Comparison of ENCODE assay signal across 8 cellular contexts in genomic region chr5:109692011-109692410, GRCh38. TPM values are rescaled to one million over a fixed set of nuclear protein-coding genes. Genes with fewer than 3 reads are reported as not detected.
DNase-seq lines count a peak whose midpoint lies in the region; ATAC-seq and TF ChIP-seq lines count a peak whose summit lies in the region.

No MANE protein-coding gene starts in this region.

- dilution Hi-C loops in mammary epithelial cell (cut with HindIII; ENCODE audit: low sequenced_read_pairs), result no loop called here

- H3K9me3 Mint-ChIP-seq in naive thymus-derived CD4-positive, alpha-beta T cell, result peaks cover 0 to 7% (median 0%) of the 10 kb centered on the region in 11 donors

- peak overlapping the region; percentile 87 to 96 (median 94) for H3K4me3 Mint-ChIP-seq in naive thymus-derived CD4-positive, alpha-beta T cell

- H2AFZ ChIP-seq in mammary epithelial cell (ENCODE audit: low read depth, low read length), result no peak overlapping the region

- H3K9ac ChIP-seq in BLaER1 (peak overlapping the region; percentile 94; the same call in 1 of the 2 replicates), mammary epithelial cell (ENCODE audit: insufficient read depth, low read length) (no peak overlapping the region)

- H3K36me3 ChIP-seq in BLaER1 (0 out of 2 replicates have a peak, but pooled peaks cover 3% of the 10 kb centered on the region), KOPT-K1 (ENCODE audit: insufficient read depth, low read length) (no peaks in the 10 kb centered on the region; the same call in 1 of the 2 replicates), mammary epithelial cell (ENCODE audit: insufficient read depth, low read length) (no peaks in the 10 kb centered on the region)
- H3K36me3 ChIP-seq in naive thymus-derived CD4-positive, alpha-beta T cell (ENCODE audit: control insufficient read depth in 2 of 3, insufficient read depth in 3 of 3, low read length in 3 of 3), result peaks cover 0 to 11% (median 0%) of the 10 kb centered on the region in 3 experiments

- intact Hi-C loops in mammary epithelial cell (cut with micrococcal nuclease), result loop anchor here (5.0 kb wide), 2 partner anchors 100 to 135 kb away; no protein-coding TSS in a partner anchor
- intact Hi-C loops in naive thymus-derived CD4-positive, alpha-beta T cell (cut with micrococcal nuclease), result loop anchor here (5.0 to 10.0 kb wide), 7 partner anchors 35 to 1540 kb away; partner anchors contain the start of gene CAMK4 (in 1 of the 2)

- H3K27ac ChIP-seq in BLaER1 (no peak overlapping the region), KOPT-K1 (ENCODE audit: low read depth, low read length, poor library complexity, severe bottlenecking) (peak overlapping the region; percentile 7), mammary epithelial cell (ENCODE audit: insufficient read depth, low read depth, low read length) (no peak overlapping the region)
- H3K27ac ChIP-seq in naive thymus-derived CD4-positive, alpha-beta T cell (ENCODE audit: low read depth, low read length), result peak overlapping the region; percentile 93

- H3K9me3 ChIP-seq in BLaER1, result no peaks in the 10 kb centered on the region
- no peaks in the 10 kb centered on the region for H3K9me3 ChIP-seq in KOPT-K1 (ENCODE audit: insufficient read depth, low read length, poor library complexity, severe bottlenecking)
- peaks cover 3% of the 10 kb centered on the region for H3K9me3 ChIP-seq in mammary epithelial cell (replicated peaks; ENCODE audit: insufficient read depth, low read length)
- H3K9me3 ChIP-seq in naive thymus-derived CD4-positive, alpha-beta T cell (ENCODE audit: control insufficient read depth in 2 of 3, low read length in 3 of 3), result peaks cover 0 to 4% (median 0%) of the 10 kb centered on the region in 3 experiments

- H3K36me3 Mint-ChIP-seq in naive thymus-derived CD4-positive, alpha-beta T cell, result peaks cover 0 to 13% (median 5%) of the 10 kb centered on the region in 5 donors

- in situ Hi-C loops in mammary epithelial cell (cut with MboI; ENCODE audit: low sequenced_read_pairs in 2 of 2), result no loop called here

- POLR2A ChIA-PET in naive thymus-derived CD4-positive, alpha-beta T cell (lab: Charles Lee), result interaction anchor here (0.8 to 1.5 kb wide), 3 partner anchors 15 to 230 kb away, joined by 3 to 7 read pairs (median 3); no protein-coding TSS in a partner anchor

- peaks cover 35 to 63% (median 61%) of the 10 kb centered on the region in 7 donors for H3K4me1 Mint-ChIP-seq in naive thymus-derived CD4-positive, alpha-beta T cell

- DNase-seq in mammary epithelial cell (peak; percentile 24), NCI-H524 treated with DMSO at 0.1 percent for 48 hours (lab: John Stamatoyannopoulos, UW) (no peak), pons (ENCODE audit: low spot score) (no peak)
- no peak for DNase-seq in naive thymus-derived CD4-positive, alpha-beta T cell

- H3K4me1 ChIP-seq in BLaER1 (peaks cover 58% of the 10 kb centered on the region), mammary epithelial cell (ENCODE audit: insufficient read depth, low read length) (peaks cover 23% of the 10 kb centered on the region)
- peaks cover 36 to 37% of the 10 kb centered on the region in 2 donors for H3K4me1 ChIP-seq in naive thymus-derived CD4-positive, alpha-beta T cell (ENCODE audit: control insufficient read depth in 2 of 2, insufficient read depth in 2 of 2, low read length in 2 of 2)

- H4K20me1 ChIP-seq in BLaER1, result peaks cover 47% of the 10 kb centered on the region
- H4K20me1 ChIP-seq in mammary epithelial cell (ENCODE audit: insufficient read depth, low read length), result no peaks in the 10 kb centered on the region

- WGBS in mammary epithelial cell (ENCODE audit: low coverage, missing lambda C conversion rate), result 100% methylated on average over 1 of the region's 1 CpG

- peak overlapping the region; percentile 98 for H3K4me3 ChIP-seq in BLaER1
- peak overlapping the region; percentile 6 to 90 (median 86) for H3K4me3 ChIP-seq in mammary epithelial cell (replicated peaks in 1 of 3; ENCODE audit: insufficient read depth in 1 of 3, low read depth in 2 of 3, low read length in 3 of 3)
- peak overlapping the region; percentile 94 for H3K4me3 ChIP-seq in naive thymus-derived CD4-positive, alpha-beta T cell (ENCODE audit: low read length)

- peak overlapping the region; percentile 64 to 96 (median 88) for H3K27ac Mint-ChIP-seq in naive thymus-derived CD4-positive, alpha-beta T cell

- H3K79me2 ChIP-seq in mammary epithelial cell (ENCODE audit: insufficient read depth, low read length), result peaks cover 70% of the 10 kb centered on the region

- BruUV-seq in mammary epithelial cell (replicated peaks; lab: Mats Ljungman, UMichigan), result no TSS peak

- ATAC-seq in naive thymus-derived CD4-positive, alpha-beta T cell, result no peak
- ATAC-seq in HG03175 (IDR thresholded peaks at IDR 0.05; ENCODE audit: unreplicated experiment) (no peak), GM21390 (IDR thresholded peaks at IDR 0.05; ENCODE audit: unreplicated experiment) (no peak)

- CTCF ChIA-PET in mammary epithelial cell (lab: Charles Lee; ENCODE audit: low non-redundant PET), result no interaction called here
- CTCF ChIA-PET in naive thymus-derived CD4-positive, alpha-beta T cell (lab: Charles Lee), result interaction anchor here (0.6 to 0.7 kb wide), 2 partner anchors 49 to 96 kb away, joined by 3 read pairs; no protein-coding TSS in a partner anchor

- H3K27me3 ChIP-seq in BLaER1 (no peaks in the 10 kb centered on the region), mammary epithelial cell (ENCODE audit: insufficient read depth, low read length) (no peaks in the 10 kb centered on the region)
- no peaks in the 10 kb centered on the region for H3K27me3 ChIP-seq in naive thymus-derived CD4-positive, alpha-beta T cell (ENCODE audit: control insufficient read depth in 2 of 2, insufficient read depth in 2 of 2, low read length in 2 of 2)

- peak overlapping the region; percentile 80 for H3K4me2 ChIP-seq in BLaER1
- peak overlapping the region; percentile 86 for H3K4me2 ChIP-seq in mammary epithelial cell (ENCODE audit: insufficient read depth, low read depth, low read length)

- H3K27me3 Mint-ChIP-seq in naive thymus-derived CD4-positive, alpha-beta T cell, result no peaks in the 10 kb centered on the region

- TF ChIP-seq CTCF in mammary epithelial cell (conservative IDR thresholded peaks at IDR 0.05 in 1 of 2, IDR thresholded peaks at IDR 0.05 in 1 of 2; ENCODE audit: extremely low read depth in 1 of 2, insufficient read depth in 1 of 2, low read depth in 1 of 2, low read length in 2 of 2), result no peak

RNA-seq across cellular contexts. Expression of gene MAN2A1, which starts 2.3 kb away (rescaled TPM):
- 10 to 100 TPM; 54.4 to 97.4 TPM for total RNA-seq in mammary epithelial cell
- 17.9 TPM for polyA plus RNA-seq in mammary epithelial cell
- polyA minus RNA-seq in mammary epithelial cell, result 33.9 TPM
- total RNA-seq in naive thymus-derived CD4-positive, alpha-beta T cell, result 100 to 1,000 TPM in 1 of 5 experiments, 10 to 100 TPM in 4; 36.2 to 107 (median 68.6) TPM
- 10 to 100 TPM; 24.9 to 26.7 TPM for polyA plus RNA-seq in naive thymus-derived CD4-positive, alpha-beta T cell

Comparison
In these comparisons a context has a peak if more than half of its experiments do, and no peak if none do; other contexts are left out.
1. H3K27ac ChIP-seq: peak in KOPT-K1 (single experiment) and naive thymus-derived CD4-positive, alpha-beta T cell (single experiment); none in BLaER1 (single experiment) and mammary epithelial cell (single experiment).
2. Peak in every context shown above with its lines, with median percentiles within 50 percentile points of each other: H3K4me3 ChIP-seq.